ENCODE assay signal across 28 cellular contexts in the genomic region with DNA sequence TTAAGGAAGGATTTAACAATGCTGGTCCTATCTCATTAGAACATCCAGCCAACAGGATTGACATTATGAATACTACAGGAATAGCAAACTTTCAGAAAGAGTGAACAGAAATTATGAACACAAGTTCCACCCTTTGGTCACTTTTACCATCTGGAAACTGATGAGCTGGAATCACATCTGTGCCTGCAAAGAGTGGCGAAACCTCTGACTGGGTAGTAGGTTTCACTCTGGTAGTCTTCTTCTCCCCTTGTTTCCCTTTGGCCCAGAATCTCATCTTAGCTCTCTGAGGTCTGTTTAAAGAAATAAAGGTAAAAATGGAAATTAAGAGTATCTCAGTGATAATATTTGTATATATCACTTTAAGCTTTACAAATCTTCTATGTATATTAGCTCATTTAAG.
A peak's percentile ranks its signal among the peaks of the same experiment; 100 is the strongest.
DNase-seq lines count a peak whose midpoint lies in the region; ATAC-seq and TF ChIP-seq lines count a peak whose summit lies in the region.
"Had no signal": no experiment of that assay in that cellular context is flagged by ENCODE, and none has a peak within 500 bp of the region (broad histone marks: within the 10 kb centered on the region; RNA-seq: fewer than 3 reads in every experiment).

No MANE protein-coding gene starts in this region.

- peak overlapping the region; percentile 28; the same call in 1 of the 2 replicates for H3K4me2 ChIP-seq in MM.1S (ENCODE audit: low read depth, low read length)

- peaks cover 17% of the 10 kb centered on the region for H3F3A ChIP-seq in MM.1S (ENCODE audit: insufficient read depth, low read length)

- ATAC-seq in GM19455 (IDR thresholded peaks at IDR 0.05; ENCODE audit: unreplicated experiment): peak; percentile 72
- ATAC-seq in HG02798 (IDR thresholded peaks at IDR 0.05; ENCODE audit: poor library complexity, unreplicated experiment): peak; percentile 56
- ATAC-seq in HG03442 (IDR thresholded peaks at IDR 0.05; ENCODE audit: unreplicated experiment): no peak
- ATAC-seq: activated CD8-positive, alpha-beta T cell treated with anti-CD3 and anti-CD28 coated beads, Interleukin-2, amount 10 ng/mL, durations not matched to agents 7 days and 5 days; heart left ventricle; pancreas; stimulated activated effector memory CD8-positive, alpha-beta T cell treated with anti-CD3 and anti-CD28 coated beads, Interleukin-12 subunit alpha, Interleukin-12 subunit beta, amount 100 ng/mL, for 72 hours had no signal

- no peaks in the 10 kb centered on the region for H3K27me3 ChIP-seq in GM06990 (replicated peaks; ENCODE audit: control insufficient read depth, insufficient read depth, low read length)
- no peaks in the 10 kb centered on the region for H3K27me3 ChIP-seq in MM.1S (replicated peaks; ENCODE audit: insufficient read depth, low read length)
- H3K27me3 ChIP-seq: brain microvascular endothelial cell, dorsolateral prefrontal cortex, esophagus muscularis mucosa, heart left ventricle, pancreas had no signal

- H2AFZ ChIP-seq in MM.1S (ENCODE audit: low read length): no peak overlapping the region

- no peaks in the 10 kb centered on the region for H4K20me1 ChIP-seq in MM.1S (ENCODE audit: insufficient read depth, low read length)

- H3K9ac ChIP-seq in MM.1S (ENCODE audit: low read length): no peak overlapping the region

- no peaks in the 10 kb centered on the region for H3K36me3 ChIP-seq in GM06990 (ENCODE audit: control insufficient read depth, insufficient read depth, low read length)
- no peaks in the 10 kb centered on the region for H3K36me3 ChIP-seq in MM.1S (replicated peaks; ENCODE audit: insufficient read depth, low read length)

- peak overlapping the region; percentile 3; the same call in 1 of the 2 replicates for H3K27ac ChIP-seq in MM.1S (ENCODE audit: low read length)
- H3K27ac ChIP-seq: brain microvascular endothelial cell, dorsolateral prefrontal cortex, esophagus muscularis mucosa, heart left ventricle, left ventricle myocardium inferior, pancreas had no signal

- peak; percentile 29 for DNase-seq in GM06990 (ENCODE audit: extremely low read depth, insufficient read length)
- DNase-seq in MM.1S: peak; percentile 68
- no peak for DNase-seq in NCI-H524 (lab: John Stamatoyannopoulos, UW)
- no peak for DNase-seq in NOMO-1 treated with DMSO at 0.1 percent for 48 hours (lab: John Stamatoyannopoulos, UW; ENCODE audit: unreplicated experiment)
- no peak for DNase-seq in cortex of kidney (lab: John Stamatoyannopoulos, UW)
- DNase-seq: 8988T; activated CD8-positive, alpha-beta T cell treated with anti-CD3 and anti-CD28 coated beads, Interleukin-2, amount 10 ng/mL, durations not matched to agents 7 days and 5 days; activated T-cell treated with anti-CD3 and anti-CD28 coated beads for 4 hours; amniotic stem cell; brain microvascular endothelial cell; cerebellar nuclear complex; dorsolateral prefrontal cortex; foreskin melanocyte; heart left ventricle; left ventricle myocardium inferior; mesendoderm; MV-4-11; NCI-H1436; NCI-H345; pancreas; stimulated activated CD4-positive, alpha-beta T cell treated with anti-CD3 and anti-CD28 coated beads, Interleukin-15, amount 100 ng/mL, for 24 hours; stimulated activated CD4-positive, alpha-beta T cell treated with anti-CD3 and anti-CD28 coated beads, Interleukin-4, amount 100 ng/mL, for 4 hours had no signal

- H3K79me2 ChIP-seq in MM.1S (ENCODE audit: low read length): no peaks in the 10 kb centered on the region

- H3K9me2 ChIP-seq in MM.1S (replicated peaks; ENCODE audit: insufficient read depth, low read length): no peaks in the 10 kb centered on the region

- H3K4me1 ChIP-seq in MM.1S (ENCODE audit: low read length): peaks cover 12% of the 10 kb centered on the region
- H3K4me1 ChIP-seq: esophagus muscularis mucosa, heart left ventricle, left ventricle myocardium inferior, pancreas had no signal

- TF ChIP-seq CTCF in GM06990 (IDR thresholded peaks at IDR 0.05; ENCODE audit: insufficient read depth, low read length, poor library complexity, severe bottlenecking): no peak
- TF ChIP-seq CTCF in MM.1S (IDR thresholded peaks at IDR 0.05; ENCODE audit: low read length): no peak

- no peaks in the 10 kb centered on the region for H3K9me3 ChIP-seq in MM.1S (replicated peaks; ENCODE audit: insufficient read depth, low read length)
- H3K9me3 ChIP-seq: esophagus muscularis mucosa, HAP-1, heart left ventricle, left ventricle myocardium inferior, pancreas had no signal

- H3K4me3 ChIP-seq in GM06990 (replicated peaks; ENCODE audit: low read depth, low read length): no peak overlapping the region
- H3K4me3 ChIP-seq in MM.1S (ENCODE audit: low read length): no peak overlapping the region
- H3K4me3 ChIP-seq: dorsolateral prefrontal cortex, esophagus muscularis mucosa, HAP-1, heart left ventricle, left ventricle myocardium inferior, pancreas had no signal

Comparison
In these comparisons a context has a peak if more than half of its experiments do, and no peak if none do; other contexts are left out.
1. DNase-seq: peak in GM06990 (single experiment) and MM.1S (single experiment); none in NCI-H524 (0 of 2), NOMO-1 treated with DMSO at 0.1 percent for 48 hours (single experiment) and cortex of kidney (single experiment).